Comparison of ENCODE assay signal across 8 cellular contexts in genomic region chr1:25771246-25772114, GRCh38. TPM values are rescaled to one million over a fixed set of nuclear protein-coding genes. Genes with fewer than 3 reads are reported as not detected.
DNase-seq lines count a peak whose midpoint lies in the region; ATAC-seq and TF ChIP-seq lines count a peak whose summit lies in the region.

No MANE protein-coding gene starts in this region.

- intact Hi-C loops in uterus (cut with DNase I; ENCODE audit: low total_unique reads) = no loop called here
- intact Hi-C loops in ascending aorta (cut with DNase I) = no loop called here

- H3K4me1 Mint-ChIP-seq in activated T-cell treated with anti-CD3 and anti-CD28 coated beads, Interleukin-2, amount 50 U/mL, for 4 hours (ENCODE audit: low read depth) = peaks cover 71% of the 10 kb centered on the region

- peak overlapping the region; percentile 22 for H3K4me3 Mint-ChIP-seq in activated T-cell treated with anti-CD3 and anti-CD28 coated beads, Interleukin-2, amount 50 U/mL, for 4 hours

- peak overlapping the region; percentile 38; the same call in 1 of the 2 replicates for H3K4me3 ChIP-seq in BLaER1
- no peak overlapping the region for H3K4me3 ChIP-seq in uterus
- H3K4me3 ChIP-seq in ascending aorta = no peak overlapping the region

- peaks cover 12% of the 10 kb centered on the region for H3K36me3 Mint-ChIP-seq in activated T-cell treated with anti-CD3 and anti-CD28 coated beads, Interleukin-2, amount 50 U/mL, for 4 hours (ENCODE audit: insufficient read depth)

- no peaks in the 10 kb centered on the region for H3K27me3 Mint-ChIP-seq in activated T-cell treated with anti-CD3 and anti-CD28 coated beads, Interleukin-2, amount 50 U/mL, for 4 hours (ENCODE audit: low read depth)

- DNase-seq in LoVo (ENCODE audit: low spot score) (peak; percentile 14), left lobe of liver (ENCODE audit: low spot score) (peak; percentile 74), uterus (peak; percentile 67 to 73), NAMALWA (ENCODE audit: low spot score) (no peak), ascending aorta (ENCODE audit: low spot score in 2 of 2) (no peak)
- DNase-seq in activated T-cell treated with anti-CD3 and anti-CD28 coated beads, Interleukin-2, amount 50 U/mL, for 4 hours = no peak

- H3K36me3 ChIP-seq in BLaER1 (no peaks in the 10 kb centered on the region), uterus (no peaks in the 10 kb centered on the region), ascending aorta (peaks cover 0 to 5% of the 10 kb centered on the region in 2 donors)

- H3K27me3 ChIP-seq in BLaER1 (no peaks in the 10 kb centered on the region), uterus (no peaks in the 10 kb centered on the region), ascending aorta (no peaks in the 10 kb centered on the region)

- no peak for ATAC-seq in activated T-cell treated with anti-CD3 and anti-CD28 coated beads, Interleukin-2, amount 50 U/mL, for 4 hours
- ATAC-seq in left lobe of liver = peak; percentile 29
- no peak for ATAC-seq in GM21360 (IDR thresholded peaks at IDR 0.05; ENCODE audit: unreplicated experiment)

- peak overlapping the region; percentile 69 for H3K9ac ChIP-seq in BLaER1

- no peak for TF ChIP-seq POLR2A in uterus (IDR thresholded peaks at IDR 0.05)

- no peak for TF ChIP-seq CTCF in uterus (IDR thresholded peaks at IDR 0.05)
- no peak for TF ChIP-seq CTCF in ascending aorta (IDR thresholded peaks at IDR 0.05)

- H3K9me3 Mint-ChIP-seq in activated T-cell treated with anti-CD3 and anti-CD28 coated beads, Interleukin-2, amount 50 U/mL, for 4 hours = no peaks in the 10 kb centered on the region

- H3K27ac ChIP-seq in BLaER1 (peak overlapping the region; percentile 80), uterus (peak overlapping the region; percentile 56 to 77), ascending aorta (no peak overlapping the region)

- no peaks in the 10 kb centered on the region for H3K9me3 ChIP-seq in BLaER1
- H3K9me3 ChIP-seq in uterus = no peaks in the 10 kb centered on the region
- no peaks in the 10 kb centered on the region for H3K9me3 ChIP-seq in ascending aorta

- H3K4me1 ChIP-seq in BLaER1 = peaks cover 85% of the 10 kb centered on the region
- H3K4me1 ChIP-seq in uterus = peaks cover 11 to 21% of the 10 kb centered on the region in 2 donors
- peaks cover 3 to 4% of the 10 kb centered on the region in 2 donors for H3K4me1 ChIP-seq in ascending aorta

- H4K20me1 ChIP-seq in BLaER1 = no peaks in the 10 kb centered on the region

- peak overlapping the region; percentile 92 for H3K4me2 ChIP-seq in BLaER1

RNA-seq across cellular contexts. Expression of gene SELENON, which starts 28.5 kb away (rescaled TPM):
- total RNA-seq in activated T-cell treated with anti-CD3 and anti-CD28 coated beads, Interleukin-2, amount 50 U/mL, for 4 hours = 10 to 100 TPM; 18.9 to 23.8 (median 22.2) TPM
- total RNA-seq in left lobe of liver = 13.5 TPM
- 10 to 100 TPM in 2 of 4 donors, 1 to 10 TPM in 2; 9.0 to 94.0 (median 18.0) TPM for total RNA-seq in uterus
- 208 TPM for total RNA-seq in ascending aorta

RNA-seq across cellular contexts. Expression of gene MTFR1L, which starts 48.3 kb away (rescaled TPM):
- total RNA-seq in activated T-cell treated with anti-CD3 and anti-CD28 coated beads, Interleukin-2, amount 50 U/mL, for 4 hours = 10 to 100 TPM; 27.7 to 37.4 (median 35.5) TPM
- 52.7 TPM for total RNA-seq in left lobe of liver
- total RNA-seq in uterus = 100 to 1,000 TPM in 1 of 4 donors, 10 to 100 TPM in 3; 51.5 to 106 (median 63.7) TPM
- total RNA-seq in ascending aorta = 20.9 TPM

Comparison
In these comparisons a context has a peak if more than half of its experiments do, and no peak if none do; other contexts are left out.
1. H3K27ac ChIP-seq: peak in BLaER1 (single experiment) and uterus (2 of 2); none in ascending aorta (0 of 2).
2. DNase-seq: peak in LoVo (single experiment), left lobe of liver (single experiment) and uterus (2 of 2); none in activated T-cell treated with anti-CD3 and anti-CD28 coated beads, Interleukin-2, amount 50 U/mL, for 4 hours (single experiment), NAMALWA (single experiment) and ascending aorta (0 of 2).